16 cellular contexts compared by ENCODE assay signal in the genomic region with DNA sequence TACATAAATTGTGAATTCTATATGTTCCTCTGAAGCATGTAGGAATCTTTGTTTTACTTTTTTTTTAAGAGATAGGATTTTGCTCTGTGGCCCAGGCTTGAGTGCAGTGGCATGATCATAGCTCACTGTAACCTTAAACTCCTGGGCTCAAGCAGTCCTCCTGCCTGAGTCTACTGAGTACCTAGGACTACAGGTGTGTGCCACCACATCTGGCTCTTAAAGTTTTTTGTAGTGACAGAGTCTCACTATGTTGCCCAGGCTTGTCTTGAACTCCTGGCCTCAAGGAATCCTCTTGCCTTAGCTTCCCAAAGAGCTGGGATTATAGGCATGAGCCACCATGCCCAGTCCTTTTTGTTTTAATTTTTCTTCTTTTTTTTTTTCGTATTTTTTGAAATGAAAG. TPM values are rescaled to one million over a fixed set of nuclear protein-coding genes. Genes with fewer than 3 reads are reported as not detected.
DNase-seq lines count a peak whose midpoint lies in the region; ATAC-seq, FAIRE-seq and TF ChIP-seq lines count a peak whose summit lies in the region.
"Had no signal": no experiment of that assay in that cellular context is flagged by ENCODE, and none has a peak within 500 bp of the region (broad histone marks: within the 10 kb centered on the region; RNA-seq: fewer than 3 reads in every experiment).

No MANE protein-coding gene starts in this region.

- no peak for TF ChIP-seq POLR2A in GM12891 (IDR thresholded peaks at IDR 0.05; ENCODE audit: low read depth, low read length)

- no peak for DNase-seq in activated CD4-positive, alpha-beta T cell treated with anti-CD3 and anti-CD28 coated beads for 36 hours
- no peak for DNase-seq in activated CD4-positive, alpha-beta T cell treated with anti-CD3 and anti-CD28 coated beads for 4 hours
- DNase-seq in GM12891 (ENCODE audit: insufficient read length, low spot score) (no peak), NCI-H82 treated with DMSO at 0.1 percent for 48 hours (lab: John Stamatoyannopoulos, UW; ENCODE audit: unreplicated experiment) (no peak), HPDE6-E6E7 (ENCODE audit: extremely low spot score) (no peak), GM13976 (ENCODE audit: low spot score) (no peak)
- no peak for DNase-seq in effector memory CD8-positive, alpha-beta T cell
- DNase-seq: AML-193; CD4-positive, CD25-positive, alpha-beta regulatory T cell; DMS 273 treated with DMSO at 0.1 percent for 48 hours; GM23248 had no signal

- H3K4me1 Mint-ChIP-seq in activated CD4-positive, alpha-beta T cell treated with anti-CD3 and anti-CD28 coated beads for 36 hours: peaks cover 42% of the 10 kb centered on the region
- H3K4me1 Mint-ChIP-seq in effector memory CD8-positive, alpha-beta T cell (ENCODE audit: low read depth in 2 of 2): peaks cover 38 to 66% of the 10 kb centered on the region in 2 donors
- peaks cover 70% of the 10 kb centered on the region for H3K4me1 Mint-ChIP-seq in stimulated activated memory B cell treated with anti-CD40 and anti-IgM and Interleukin-4, amounts not matched to agents 10 μg/mL and 1 μg/mL and 100 μg/mL, for 72 hours

- peak overlapping the region; percentile 29 for H3K27ac Mint-ChIP-seq in activated CD4-positive, alpha-beta T cell treated with anti-CD3 and anti-CD28 coated beads for 36 hours
- peak overlapping the region; percentile 74 to 82 for H3K27ac Mint-ChIP-seq in effector memory CD8-positive, alpha-beta T cell
- peak overlapping the region; percentile 70 for H3K27ac Mint-ChIP-seq in stimulated activated memory B cell treated with anti-CD40 and anti-IgM and Interleukin-4, amounts not matched to agents 10 μg/mL and 1 μg/mL and 100 μg/mL, for 72 hours
- H3K27ac Mint-ChIP-seq: CD4-positive, CD25-positive, alpha-beta regulatory T cell had no signal

- in situ Hi-C loops in GM13976 (cut with MboI; ENCODE audit: low sequenced_read_pairs, unreplicated experiment): no loop called here

- ATAC-seq in activated CD4-positive, alpha-beta T cell treated with anti-CD3 and anti-CD28 coated beads for 36 hours: no peak
- no peak for ATAC-seq in effector memory CD8-positive, alpha-beta T cell (replicated peaks)
- no peak for ATAC-seq in stimulated activated memory B cell treated with anti-CD40 and anti-IgM and Interleukin-4, amounts not matched to agents 10 μg/mL and 1 μg/mL and 100 μg/mL, for 72 hours
- ATAC-seq: HCT116, K562 had no signal

- TF ChIP-seq CTCF in GM13976 (IDR thresholded peaks at IDR 0.05; ENCODE audit: borderline replicate concordance, control extremely low read depth, extremely low read depth, insufficient read depth, missing control alignments): no peak

- H3K27me3 Mint-ChIP-seq in activated CD4-positive, alpha-beta T cell treated with anti-CD3 and anti-CD28 coated beads for 36 hours: no peaks in the 10 kb centered on the region
- no peaks in the 10 kb centered on the region for H3K27me3 Mint-ChIP-seq in effector memory CD8-positive, alpha-beta T cell
- no peaks in the 10 kb centered on the region for H3K27me3 Mint-ChIP-seq in stimulated activated memory B cell treated with anti-CD40 and anti-IgM and Interleukin-4, amounts not matched to agents 10 μg/mL and 1 μg/mL and 100 μg/mL, for 72 hours
- H3K27me3 Mint-ChIP-seq: CD4-positive, CD25-positive, alpha-beta regulatory T cell had no signal

- H3K9me3 Mint-ChIP-seq in activated CD4-positive, alpha-beta T cell treated with anti-CD3 and anti-CD28 coated beads for 36 hours (ENCODE audit: low read depth): peaks cover 12% of the 10 kb centered on the region
- H3K9me3 Mint-ChIP-seq in effector memory CD8-positive, alpha-beta T cell: peaks cover 0 to 3% of the 10 kb centered on the region in 2 donors
- H3K9me3 Mint-ChIP-seq in stimulated activated memory B cell treated with anti-CD40 and anti-IgM and Interleukin-4, amounts not matched to agents 10 μg/mL and 1 μg/mL and 100 μg/mL, for 72 hours: peaks cover 10% of the 10 kb centered on the region

- CTCF ChIA-PET in activated CD4-positive, alpha-beta T cell treated with anti-CD3 and anti-CD28 coated beads for 36 hours (lab: Charles Lee): no interaction called here

- peaks cover 58% of the 10 kb centered on the region for H3K36me3 Mint-ChIP-seq in activated CD4-positive, alpha-beta T cell treated with anti-CD3 and anti-CD28 coated beads for 36 hours (ENCODE audit: low read depth)
- H3K36me3 Mint-ChIP-seq in effector memory CD8-positive, alpha-beta T cell (ENCODE audit: insufficient read depth): peaks cover 22% of the 10 kb centered on the region
- H3K36me3 Mint-ChIP-seq in stimulated activated memory B cell treated with anti-CD40 and anti-IgM and Interleukin-4, amounts not matched to agents 10 μg/mL and 1 μg/mL and 100 μg/mL, for 72 hours: peaks cover 68% of the 10 kb centered on the region

- H3K4me3 Mint-ChIP-seq in activated CD4-positive, alpha-beta T cell treated with anti-CD3 and anti-CD28 coated beads for 36 hours: no peak overlapping the region
- H3K4me3 Mint-ChIP-seq in effector memory CD8-positive, alpha-beta T cell: no peak overlapping the region
- no peak overlapping the region for H3K4me3 Mint-ChIP-seq in stimulated activated memory B cell treated with anti-CD40 and anti-IgM and Interleukin-4, amounts not matched to agents 10 μg/mL and 1 μg/mL and 100 μg/mL, for 72 hours

- intact Hi-C loops in activated CD4-positive, alpha-beta T cell treated with anti-CD3 and anti-CD28 coated beads for 36 hours (cut with DNase I, micrococcal nuclease): no loop called here

- POLR2A ChIA-PET in activated CD4-positive, alpha-beta T cell treated with anti-CD3 and anti-CD28 coated beads for 36 hours (lab: Charles Lee): no interaction called here

- no peak for FAIRE-seq in GM12891 (lab: Jason Lieb, UNC)
- FAIRE-seq: H54, K562 had no signal

TF ChIP-seq in GM12891, 5 proteins besides CTCF, POLR2A, EP300 and RAD21:
- TF ChIP-seq POLR2AphosphoS5 (IDR thresholded peaks at IDR 0.05; ENCODE audit: low read depth, low read length): peak; percentile 46; the same call in 1 of the 2 replicates
- TF ChIP-seq POU2F2 (IDR thresholded peaks at IDR 0.05; ENCODE audit: low read depth, low read length): no peak

RNA-seq across cellular contexts. Expression of gene IKZF3, which starts 25.3 kb away (rescaled TPM):
- 10 to 100 TPM; 37.6 to 50.4 TPM for total RNA-seq in activated CD4-positive, alpha-beta T cell treated with anti-CD3 and anti-CD28 coated beads for 36 hours
- polyA plus RNA-seq in GM12891 (2012; ENCODE audit: low read depth, missing spikeins): 19.9 TPM
- total RNA-seq: GM23248 had no signal

RNA-seq across cellular contexts. Expression of gene ZPBP2, which starts 29.2 kb away (rescaled TPM):
- under 1 TPM; 0.19 to 0.34 TPM for total RNA-seq in activated CD4-positive, alpha-beta T cell treated with anti-CD3 and anti-CD28 coated beads for 36 hours
- polyA plus RNA-seq in GM12891 (2012; ENCODE audit: low read depth, missing spikeins): 1.2 TPM
- total RNA-seq: CD4-positive, CD25-positive, alpha-beta regulatory T cell; Daoy; GM23248; K562 had no signal
- polyA plus RNA-seq: CD4-positive, CD25-positive, alpha-beta regulatory T cell; GM23248; K562 had no signal
